ENCODE assay signal across 8 cellular contexts in genomic region chr2:96207778-96208143, GRCh38. TPM values are rescaled to one million over a fixed set of nuclear protein-coding genes. Genes with fewer than 3 reads are reported as not detected.
DNase-seq lines count a peak whose midpoint lies in the region; ATAC-seq and TF ChIP-seq lines count a peak whose summit lies in the region.

No MANE protein-coding gene starts in this region.

- CTCF ChIA-PET in activated CD4-positive, alpha-beta T cell treated with anti-CD3 and anti-CD28 coated beads for 36 hours (lab: Charles Lee), result interaction anchor here (0.8 to 1.5 kb wide), 5 partner anchors 34 to 91 kb away, joined by 3 to 8 read pairs (median 4); no protein-coding TSS in a partner anchor

- no peaks in the 10 kb centered on the region for H3K27me3 ChIP-seq in MM.1S (replicated peaks; ENCODE audit: insufficient read depth, low read length)
- H3K27me3 ChIP-seq in duodenal mucosa (ENCODE audit: control insufficient read depth in 1 of 2, insufficient read depth in 2 of 2, low read length in 2 of 2), result no peaks in the 10 kb centered on the region
- H3K27me3 ChIP-seq in neural cell (ENCODE audit: insufficient read depth, low read depth, low read length), result no peaks in the 10 kb centered on the region

- H3K79me2 ChIP-seq in MM.1S (ENCODE audit: low read length) (peaks cover 73% of the 10 kb centered on the region), neural cell (replicated peaks; ENCODE audit: insufficient read depth, low read length) (peaks cover 54% of the 10 kb centered on the region)

- no peaks in the 10 kb centered on the region for H3K27me3 Mint-ChIP-seq in activated CD4-positive, alpha-beta T cell treated with anti-CD3 and anti-CD28 coated beads for 36 hours

- H3F3A ChIP-seq in MM.1S (ENCODE audit: insufficient read depth, low read length) (peaks cover 27% of the 10 kb centered on the region), neural cell (ENCODE audit: insufficient read depth, low read length, poor library complexity, severe bottlenecking) (no peaks in the 10 kb centered on the region)

- H3K4me2 ChIP-seq in MM.1S (ENCODE audit: low read depth, low read length) (peak overlapping the region; percentile 79), neural cell (ENCODE audit: low read length) (peak overlapping the region; percentile 49)

- H3K36me3 ChIP-seq in MM.1S (replicated peaks; ENCODE audit: insufficient read depth, low read length) (no peaks in the 10 kb centered on the region), duodenal mucosa (ENCODE audit: control insufficient read depth in 1 of 2, insufficient read depth in 2 of 2, low read length in 2 of 2) (no peaks in the 10 kb centered on the region), neural cell (ENCODE audit: insufficient read depth, low read length) (no peaks in the 10 kb centered on the region)

- H3K4me1 Mint-ChIP-seq in activated CD4-positive, alpha-beta T cell treated with anti-CD3 and anti-CD28 coated beads for 36 hours, result peaks cover 51% of the 10 kb centered on the region

- no peaks in the 10 kb centered on the region for H3K9me3 Mint-ChIP-seq in activated CD4-positive, alpha-beta T cell treated with anti-CD3 and anti-CD28 coated beads for 36 hours (ENCODE audit: low read depth)

- POLR2A ChIA-PET in activated CD4-positive, alpha-beta T cell treated with anti-CD3 and anti-CD28 coated beads for 36 hours (lab: Charles Lee), result interaction anchor here (0.5 to 1.5 kb wide), 6 partner anchors 59 to 460 kb away, joined by 3 to 9 read pairs (median 6); partner anchors contain the start of gene NCAPH

- no peak for TF ChIP-seq CTCF in MM.1S (IDR thresholded peaks at IDR 0.05; ENCODE audit: low read length)
- TF ChIP-seq CTCF in neural cell (IDR thresholded peaks at IDR 0.05; ENCODE audit: poor library complexity, severe bottlenecking), result no peak

- peak overlapping the region; percentile 100 for H3K4me3 Mint-ChIP-seq in activated CD4-positive, alpha-beta T cell treated with anti-CD3 and anti-CD28 coated beads for 36 hours

- DNase-seq in activated CD4-positive, alpha-beta T cell treated with anti-CD3 and anti-CD28 coated beads for 36 hours, result no peak
- no peak for DNase-seq in activated CD4-positive, alpha-beta T cell treated with anti-CD3 and anti-CD28 coated beads for 1 hour
- DNase-seq in MM.1S (peak; percentile 21), GM19240 (ENCODE audit: insufficient read length, low spot score) (no peak), iPS-NIHi7 (ENCODE audit: extremely low spot score) (no peak)
- no peak for DNase-seq in activated CD8-positive, alpha-beta memory T cell treated with anti-CD3 and anti-CD28 coated beads for 24 hours

- no peaks in the 10 kb centered on the region for H3K9me3 ChIP-seq in MM.1S (replicated peaks; ENCODE audit: insufficient read depth, low read length)
- H3K9me3 ChIP-seq in duodenal mucosa (ENCODE audit: control insufficient read depth in 1 of 2, low read length in 2 of 2), result no peaks in the 10 kb centered on the region
- no peaks in the 10 kb centered on the region for H3K9me3 ChIP-seq in neural cell (ENCODE audit: low read length)

- H3K27ac Mint-ChIP-seq in activated CD4-positive, alpha-beta T cell treated with anti-CD3 and anti-CD28 coated beads for 36 hours, result peak overlapping the region; percentile 96

- TF ChIP-seq EP300 in neural cell (conservative IDR thresholded peaks at IDR 0.05; ENCODE audit: poor library complexity, severe bottlenecking), result no peak

- TF ChIP-seq RAD21 in neural cell (conservative IDR thresholded peaks at IDR 0.05), result no peak

- peaks cover 29% of the 10 kb centered on the region for H3K4me1 ChIP-seq in MM.1S (ENCODE audit: low read length)
- H3K4me1 ChIP-seq in duodenal mucosa (ENCODE audit: control insufficient read depth in 1 of 2, insufficient read depth in 2 of 2, low read length in 2 of 2), result peaks cover 55 to 61% of the 10 kb centered on the region in 2 donors

- H3K36me3 Mint-ChIP-seq in activated CD4-positive, alpha-beta T cell treated with anti-CD3 and anti-CD28 coated beads for 36 hours (ENCODE audit: low read depth), result peaks cover 38% of the 10 kb centered on the region

- H2AFZ ChIP-seq in MM.1S (ENCODE audit: low read length), result no peak overlapping the region
- H2AFZ ChIP-seq in neural cell (ENCODE audit: low read depth, low read length), result no peak overlapping the region

- ATAC-seq in activated CD4-positive, alpha-beta T cell treated with anti-CD3 and anti-CD28 coated beads for 36 hours, result no peak

- peaks cover 45% of the 10 kb centered on the region for H4K20me1 ChIP-seq in MM.1S (ENCODE audit: insufficient read depth, low read length)
- H4K20me1 ChIP-seq in neural cell (ENCODE audit: insufficient read depth), result no peaks in the 10 kb centered on the region

- H3K27ac ChIP-seq in MM.1S (ENCODE audit: low read length) (peak overlapping the region; percentile 95; the same call in 1 of the 2 replicates), duodenal mucosa (ENCODE audit: low read depth, low read length) (peak overlapping the region; percentile 93), neural cell (ENCODE audit: low read length) (peak overlapping the region; percentile 68)

- H3K9ac ChIP-seq in MM.1S (ENCODE audit: low read length) (peak overlapping the region; percentile 98), duodenal mucosa (ENCODE audit: low read depth in 1 of 2, low read length in 2 of 2) (peak overlapping the region; percentile 59 to 87), neural cell (ENCODE audit: low read length) (peak overlapping the region; percentile 91)

- H3K4me3 ChIP-seq in MM.1S (ENCODE audit: low read length), result peak overlapping the region; percentile 88
- peak overlapping the region; percentile 60 to 85 for H3K4me3 ChIP-seq in duodenal mucosa (ENCODE audit: low read depth in 1 of 2, low read length in 2 of 2)
- H3K4me3 ChIP-seq in neural cell (ENCODE audit: low read length), result peak overlapping the region; percentile 92

- H3K9me2 ChIP-seq in MM.1S (replicated peaks; ENCODE audit: insufficient read depth, low read length), result no peaks in the 10 kb centered on the region
- no peaks in the 10 kb centered on the region for H3K9me2 ChIP-seq in neural cell (ENCODE audit: insufficient read depth, low read length)

- intact Hi-C loops in activated CD4-positive, alpha-beta T cell treated with anti-CD3 and anti-CD28 coated beads for 36 hours (cut with DNase I, micrococcal nuclease), result loop anchor here (1.0 to 5.0 kb wide), 16 partner anchors 35 to 609 kb away; partner anchors contain the start of genes CIAO1 (in 2 of the 2), ADRA2B (in 1 of the 2), ANKRD36C (in 1 of the 2) and ARID5A (in 1 of the 2)

TF ChIP-seq in neural cell, 6 proteins besides CTCF, POLR2A, EP300 and RAD21:
- TF ChIP-seq POLR2AphosphoS5 (IDR thresholded peaks at IDR 0.05) (no peak), TAF1 (IDR thresholded peaks at IDR 0.05; ENCODE audit: low read depth) (no peak), MXI1 (conservative IDR thresholded peaks at IDR 0.05; ENCODE audit: poor library complexity, severe bottlenecking) (no peak), SMC3 (conservative IDR thresholded peaks at IDR 0.05; ENCODE audit: poor library complexity) (no peak), REST (IDR thresholded peaks at IDR 0.05; ENCODE audit: borderline replicate concordance) (no peak), EZH2 (IDR thresholded peaks at IDR 0.05; ENCODE audit: borderline replicate concordance, insufficient read depth, low read length, poor library complexity, severe bottlenecking) (no peak)

RNA-seq across cellular contexts. Expression of gene STARD7, which starts 0.9 kb away (rescaled TPM):
- 100 to 1,000 TPM; 151 to 173 TPM for total RNA-seq in activated CD4-positive, alpha-beta T cell treated with anti-CD3 and anti-CD28 coated beads for 36 hours
- 155 and 160 TPM in 2 replicates for polyA plus RNA-seq in neural cell
- 146 and 158 TPM in 2 replicates for polyA minus RNA-seq in neural cell

RNA-seq across cellular contexts. Expression of gene TMEM127, which starts 58.0 kb away (rescaled TPM):
- total RNA-seq in activated CD4-positive, alpha-beta T cell treated with anti-CD3 and anti-CD28 coated beads for 36 hours, result 10 to 100 TPM; 16.6 to 17.9 TPM
- 19.1 and 21.4 TPM in 2 replicates for polyA plus RNA-seq in neural cell
- 28.5 and 31.6 TPM in 2 replicates for polyA minus RNA-seq in neural cell

RNA-seq across cellular contexts. Expression of gene CIAO1, which starts 58.3 kb away (rescaled TPM):
- total RNA-seq in activated CD4-positive, alpha-beta T cell treated with anti-CD3 and anti-CD28 coated beads for 36 hours, result 10 to 100 TPM; 72.1 to 77.6 TPM
- polyA plus RNA-seq in neural cell, result 182 and 188 TPM in 2 replicates
- 149 and 164 TPM in 2 replicates for polyA minus RNA-seq in neural cell
